3 cellular contexts compared by ENCODE assay signal in the genomic region with DNA sequence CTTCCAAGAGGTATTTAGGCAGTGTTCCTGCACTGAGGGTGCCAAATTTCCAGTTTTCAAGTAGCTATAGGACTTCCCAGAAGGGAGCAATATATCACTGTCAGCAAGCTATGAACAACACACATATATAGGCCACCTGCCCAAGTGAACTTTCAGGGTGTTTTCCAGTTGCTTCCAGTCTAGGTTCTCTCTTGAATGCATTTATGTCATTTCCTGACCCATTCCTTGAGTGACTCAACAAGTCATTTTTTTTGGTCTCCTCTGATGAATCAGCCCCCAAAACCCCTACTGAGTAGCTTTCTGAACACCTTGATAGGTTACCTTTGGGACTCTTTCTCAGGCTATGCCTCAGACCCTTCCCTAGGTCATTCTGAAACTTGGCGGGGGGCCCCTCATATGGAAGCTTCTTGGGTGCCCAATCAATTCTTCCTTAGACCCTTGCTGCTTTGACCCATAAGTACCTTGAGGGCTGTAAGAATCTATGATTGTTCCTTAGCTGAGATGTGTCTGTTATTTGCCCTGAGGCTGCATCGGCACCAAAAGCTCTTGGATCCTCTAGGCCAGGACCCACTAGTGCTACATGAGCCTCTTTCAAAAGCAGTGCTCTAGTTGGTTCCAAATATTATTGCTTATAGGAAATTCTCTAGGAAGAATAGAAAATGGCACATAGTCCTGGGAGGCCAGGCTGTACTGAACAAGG.
TF ChIP-seq lines count a peak whose summit lies in the region.

No MANE protein-coding gene starts in this region.

TF ChIP-seq in SK-N-SH, 30 proteins besides CTCF, POLR2A, EP300 and RAD21:
- TF ChIP-seq, protein P1, sequence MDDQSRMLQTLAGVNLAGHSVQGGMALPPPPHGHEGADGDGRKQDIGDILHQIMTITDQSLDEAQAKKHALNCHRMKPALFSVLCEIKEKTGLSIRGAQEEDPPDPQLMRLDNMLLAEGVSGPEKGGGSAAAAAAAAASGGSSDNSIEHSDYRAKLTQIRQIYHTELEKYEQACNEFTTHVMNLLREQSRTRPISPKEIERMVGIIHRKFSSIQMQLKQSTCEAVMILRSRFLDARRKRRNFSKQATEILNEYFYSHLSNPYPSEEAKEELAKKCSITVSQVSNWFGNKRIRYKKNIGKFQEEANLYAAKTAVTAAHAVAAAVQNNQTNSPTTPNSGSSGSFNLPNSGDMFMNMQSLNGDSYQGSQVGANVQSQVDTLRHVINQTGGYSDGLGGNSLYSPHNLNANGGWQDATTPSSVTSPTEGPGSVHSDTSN (IDR thresholded peaks at IDR 0.05) = peak; percentile 17; the same call in 1 of the 2 replicates
- TF ChIP-seq FOXM1 (IDR thresholded peaks at IDR 0.05; ENCODE audit: low read depth) = no peak

TF ChIP-seq in SK-N-SH treated with all-trans-retinoic acid at 6 μM for 48 hours, 23 proteins besides CTCF, POLR2A, EP300 and RAD21:
- no peak for TF ChIP-seq OSR1 (CRISPR knock-in tag; IDR thresholded peaks at IDR 0.05)
- no peak for TF ChIP-seq ZFP3 (CRISPR knock-in tag; IDR thresholded peaks at IDR 0.05)
- TF ChIP-seq CSDC2 (CRISPR knock-in tag; IDR thresholded peaks at IDR 0.05) = no peak
- TF ChIP-seq BACH2 (CRISPR knock-in tag; IDR thresholded peaks at IDR 0.05; ENCODE audit: borderline replicate concordance) = no peak
- TF ChIP-seq POU6F1 (CRISPR knock-in tag; IDR thresholded peaks at IDR 0.05; ENCODE audit: borderline replicate concordance, low read depth) = no peak
- no peak for TF ChIP-seq ZC3H10 (CRISPR knock-in tag; IDR thresholded peaks at IDR 0.05)
- TF ChIP-seq, protein P2, sequence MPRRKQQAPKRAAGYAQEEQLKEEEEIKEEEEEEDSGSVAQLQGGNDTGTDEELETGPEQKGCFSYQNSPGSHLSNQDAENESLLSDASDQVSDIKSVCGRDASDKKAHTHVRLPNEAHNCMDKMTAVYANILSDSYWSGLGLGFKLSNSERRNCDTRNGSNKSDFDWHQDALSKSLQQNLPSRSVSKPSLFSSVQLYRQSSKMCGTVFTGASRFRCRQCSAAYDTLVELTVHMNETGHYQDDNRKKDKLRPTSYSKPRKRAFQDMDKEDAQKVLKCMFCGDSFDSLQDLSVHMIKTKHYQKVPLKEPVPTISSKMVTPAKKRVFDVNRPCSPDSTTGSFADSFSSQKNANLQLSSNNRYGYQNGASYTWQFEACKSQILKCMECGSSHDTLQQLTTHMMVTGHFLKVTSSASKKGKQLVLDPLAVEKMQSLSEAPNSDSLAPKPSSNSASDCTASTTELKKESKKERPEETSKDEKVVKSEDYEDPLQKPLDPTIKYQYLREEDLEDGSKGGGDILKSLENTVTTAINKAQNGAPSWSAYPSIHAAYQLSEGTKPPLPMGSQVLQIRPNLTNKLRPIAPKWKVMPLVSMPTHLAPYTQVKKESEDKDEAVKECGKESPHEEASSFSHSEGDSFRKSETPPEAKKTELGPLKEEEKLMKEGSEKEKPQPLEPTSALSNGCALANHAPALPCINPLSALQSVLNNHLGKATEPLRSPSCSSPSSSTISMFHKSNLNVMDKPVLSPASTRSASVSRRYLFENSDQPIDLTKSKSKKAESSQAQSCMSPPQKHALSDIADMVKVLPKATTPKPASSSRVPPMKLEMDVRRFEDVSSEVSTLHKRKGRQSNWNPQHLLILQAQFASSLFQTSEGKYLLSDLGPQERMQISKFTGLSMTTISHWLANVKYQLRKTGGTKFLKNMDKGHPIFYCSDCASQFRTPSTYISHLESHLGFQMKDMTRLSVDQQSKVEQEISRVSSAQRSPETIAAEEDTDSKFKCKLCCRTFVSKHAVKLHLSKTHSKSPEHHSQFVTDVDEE (CRISPR knock-in tag; IDR thresholded peaks at IDR 0.05) = no peak
- no peak for TF ChIP-seq ISL1 (CRISPR knock-in tag; IDR thresholded peaks at IDR 0.05)
- TF ChIP-seq ZNF70 (CRISPR knock-in tag; IDR thresholded peaks at IDR 0.05) = no peak
- no peak for TF ChIP-seq SNAI2 (CRISPR knock-in tag; IDR thresholded peaks at IDR 0.05)
- TF ChIP-seq, protein P3, sequence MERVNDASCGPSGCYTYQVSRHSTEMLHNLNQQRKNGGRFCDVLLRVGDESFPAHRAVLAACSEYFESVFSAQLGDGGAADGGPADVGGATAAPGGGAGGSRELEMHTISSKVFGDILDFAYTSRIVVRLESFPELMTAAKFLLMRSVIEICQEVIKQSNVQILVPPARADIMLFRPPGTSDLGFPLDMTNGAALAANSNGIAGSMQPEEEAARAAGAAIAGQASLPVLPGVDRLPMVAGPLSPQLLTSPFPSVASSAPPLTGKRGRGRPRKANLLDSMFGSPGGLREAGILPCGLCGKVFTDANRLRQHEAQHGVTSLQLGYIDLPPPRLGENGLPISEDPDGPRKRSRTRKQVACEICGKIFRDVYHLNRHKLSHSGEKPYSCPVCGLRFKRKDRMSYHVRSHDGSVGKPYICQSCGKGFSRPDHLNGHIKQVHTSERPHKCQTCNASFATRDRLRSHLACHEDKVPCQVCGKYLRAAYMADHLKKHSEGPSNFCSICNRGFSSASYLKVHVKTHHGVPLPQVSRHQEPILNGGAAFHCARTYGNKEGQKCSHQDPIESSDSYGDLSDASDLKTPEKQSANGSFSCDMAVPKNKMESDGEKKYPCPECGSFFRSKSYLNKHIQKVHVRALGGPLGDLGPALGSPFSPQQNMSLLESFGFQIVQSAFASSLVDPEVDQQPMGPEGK (CRISPR knock-in tag; IDR thresholded peaks at IDR 0.05; ENCODE audit: borderline replicate concordance) = no peak
- TF ChIP-seq ZNF8 (CRISPR knock-in tag; IDR thresholded peaks at IDR 0.05) = no peak
- no peak for TF ChIP-seq PPARA (CRISPR knock-in tag; IDR thresholded peaks at IDR 0.05; ENCODE audit: borderline replicate concordance)
- no peak for TF ChIP-seq ESRRG (CRISPR knock-in tag; IDR thresholded peaks at IDR 0.05)
- TF ChIP-seq TCF4 (CRISPR knock-in tag; IDR thresholded peaks at IDR 0.05; ENCODE audit: borderline replicate concordance) = no peak
- TF ChIP-seq ZFP30 (CRISPR knock-in tag; IDR thresholded peaks at IDR 0.05) = no peak
- no peak for TF ChIP-seq RARB (CRISPR knock-in tag; IDR thresholded peaks at IDR 0.05)
- TF ChIP-seq TOX (CRISPR knock-in tag; IDR thresholded peaks at IDR 0.05; ENCODE audit: borderline replicate concordance) = no peak
- TF ChIP-seq GLIS3 (CRISPR knock-in tag; IDR thresholded peaks at IDR 0.05) = no peak
TF ChIP-seq in SK-N-SH treated with all-trans-retinoic acid at 6 μM for 48 hours: peak in this region for 0.

TF ChIP-seq in GM12891, 5 proteins besides CTCF, POLR2A, EP300 and RAD21:
- TF ChIP-seq POU2F2 (IDR thresholded peaks at IDR 0.05; ENCODE audit: low read depth, low read length) (no peak), TAF1 (IDR thresholded peaks at IDR 0.05; ENCODE audit: low read depth, low read length) (no peak), PAX5 (IDR thresholded peaks at IDR 0.05; ENCODE audit: insufficient read depth, low read length, severe bottlenecking) (no peak), POLR2AphosphoS5 (IDR thresholded peaks at IDR 0.05; ENCODE audit: low read depth, low read length) (no peak), SPI1 (IDR thresholded peaks at IDR 0.05; ENCODE audit: low read depth, low read length) (no peak)
